17 cellular contexts compared by ENCODE assay signal in the genomic region with DNA sequence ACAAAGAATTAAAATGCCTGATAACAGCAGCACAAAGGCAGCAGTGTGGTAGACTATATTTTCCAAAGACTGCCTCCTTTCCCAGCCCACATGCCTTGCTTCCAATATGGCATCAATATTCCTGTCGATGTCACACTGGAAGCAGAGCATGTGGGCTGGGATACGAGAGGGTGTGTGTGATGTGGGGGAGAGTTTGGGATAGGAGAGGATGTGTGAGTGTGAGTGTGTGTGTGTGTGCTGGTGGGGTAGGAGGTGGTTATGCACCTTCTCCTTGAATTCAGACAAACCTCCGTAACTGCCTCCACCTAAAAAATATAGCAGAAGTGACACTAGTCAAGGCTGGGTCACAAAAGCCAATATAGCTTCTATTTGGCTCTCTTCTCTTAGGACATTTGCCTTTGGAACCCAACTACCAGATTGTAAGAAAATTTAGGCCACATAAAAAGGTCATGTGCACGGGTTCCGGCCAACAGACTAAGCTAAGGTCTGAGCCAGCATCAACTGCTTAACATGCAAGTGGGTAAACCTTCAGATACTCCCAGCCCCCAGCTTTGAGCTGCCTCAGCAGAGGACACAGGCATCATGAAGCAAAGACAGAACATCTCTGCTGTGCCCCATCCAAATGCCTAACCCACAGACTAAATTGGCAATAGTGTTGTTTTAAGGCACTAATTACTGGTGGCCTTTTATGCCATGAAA. TPM values are rescaled to one million over a fixed set of nuclear protein-coding genes. Genes with fewer than 3 reads are reported as not detected.
DNase-seq lines count a peak whose midpoint lies in the region; ATAC-seq and TF ChIP-seq lines count a peak whose summit lies in the region.
"Had no signal": no experiment of that assay in that cellular context is flagged by ENCODE, and none has a peak within 500 bp of the region (broad histone marks: within the 10 kb centered on the region; RNA-seq: fewer than 3 reads in every experiment).

No MANE protein-coding gene starts in this region.

- peaks cover 5% of the 10 kb centered on the region for H3K36me3 Mint-ChIP-seq in central memory CD8-positive, alpha-beta T cell (ENCODE audit: insufficient read depth)
- peaks cover 0 to 18% (median 0%) of the 10 kb centered on the region in 3 donors for H3K36me3 Mint-ChIP-seq in naive thymus-derived CD8-positive, alpha-beta T cell

- intact Hi-C loops in left ventricle myocardium superior (cut with micrococcal nuclease): no loop called here
- intact Hi-C loops in left ventricle myocardium inferior (cut with micrococcal nuclease): no loop called here

- TF ChIP-seq POLR2A in GM18505 (IDR thresholded peaks at IDR 0.05; ENCODE audit: borderline replicate concordance, extremely low read depth, insufficient read depth, insufficient read length): no peak

- H3K27ac Mint-ChIP-seq in central memory CD8-positive, alpha-beta T cell (ENCODE audit: low read depth): peak overlapping the region; percentile 83
- peak overlapping the region in 1 of 10 donors; percentile 21 for H3K27ac Mint-ChIP-seq in naive thymus-derived CD8-positive, alpha-beta T cell

- H3K4me1 ChIP-seq in left ventricle myocardium inferior: peaks cover 46% of the 10 kb centered on the region

- TF ChIP-seq CTCF in left ventricle myocardium inferior (IDR thresholded peaks at IDR 0.05; ENCODE audit: borderline replicate concordance): no peak

- ATAC-seq in left ventricle myocardium superior (peak; percentile 19), GM18505 (IDR thresholded peaks at IDR 0.05; ENCODE audit: unreplicated experiment) (no peak)
- no peak for ATAC-seq in central memory CD8-positive, alpha-beta T cell (replicated peaks; ENCODE audit: extremely low read depth, poor library complexity, severe bottlenecking)
- ATAC-seq in naive thymus-derived CD8-positive, alpha-beta T cell: no peak

- H3K9me3 Mint-ChIP-seq in central memory CD8-positive, alpha-beta T cell: no peaks in the 10 kb centered on the region
- no peaks in the 10 kb centered on the region for H3K9me3 Mint-ChIP-seq in naive thymus-derived CD8-positive, alpha-beta T cell
- H3K9me3 Mint-ChIP-seq: CD8-positive, alpha-beta memory T cell; HFFc6 had no signal

- no peaks in the 10 kb centered on the region for H3K27me3 ChIP-seq in left ventricle myocardium inferior (ENCODE audit: low read depth)
- H3K27me3 ChIP-seq in layer of hippocampus (ENCODE audit: control insufficient read depth, insufficient read depth, low read length): no peaks in the 10 kb centered on the region

- POLR2A ChIA-PET in naive thymus-derived CD8-positive, alpha-beta T cell (lab: Charles Lee): no interaction called here

- no peaks in the 10 kb centered on the region for H3K9me3 ChIP-seq in left ventricle myocardium inferior (replicated peaks)

- H3K27ac ChIP-seq in left ventricle myocardium inferior (replicated peaks) (no peak overlapping the region), layer of hippocampus (ENCODE audit: low read depth, low read length) (peak overlapping the region; percentile 2)

- H3K4me1 Mint-ChIP-seq in central memory CD8-positive, alpha-beta T cell: peaks cover 68% of the 10 kb centered on the region
- peaks cover 25 to 64% (median 63%) of the 10 kb centered on the region in 4 donors for H3K4me1 Mint-ChIP-seq in naive thymus-derived CD8-positive, alpha-beta T cell

- no peaks in the 10 kb centered on the region for H3K36me3 ChIP-seq in left ventricle myocardium inferior

- DNase-seq in left ventricle myocardium superior: no peak
- no peak for DNase-seq in left ventricle myocardium inferior
- no peak for DNase-seq in central memory CD8-positive, alpha-beta T cell (ENCODE audit: low spot score in 2 of 2)
- no peak for DNase-seq in HT-29 (ENCODE audit: low spot score)
- no peak for DNase-seq in COLO829 (ENCODE audit: low spot score)
- DNase-seq in naive thymus-derived CD8-positive, alpha-beta T cell: no peak
- DNase-seq: 8988T; CD8-positive, alpha-beta memory T cell; GF-D8; NCI-H1436; NCI-H2081; NCI-H748 treated with DMSO at 0.1 percent for 48 hours; RPMI8226; SIG-M5 had no signal

- H3K4me3 Mint-ChIP-seq in central memory CD8-positive, alpha-beta T cell: no peak overlapping the region
- peak overlapping the region in 4 of 10 donors; percentile 6 to 19 (median 9) for H3K4me3 Mint-ChIP-seq in naive thymus-derived CD8-positive, alpha-beta T cell

- H3K4me3 ChIP-seq in left ventricle myocardium inferior: no peak overlapping the region

- H3K27me3 Mint-ChIP-seq in central memory CD8-positive, alpha-beta T cell: no peaks in the 10 kb centered on the region
- no peaks in the 10 kb centered on the region for H3K27me3 Mint-ChIP-seq in naive thymus-derived CD8-positive, alpha-beta T cell
- H3K27me3 Mint-ChIP-seq: CD8-positive, alpha-beta memory T cell had no signal

RNA-seq across cellular contexts. Expression of a gene that starts 29.5 kb away (rescaled TPM):
- total RNA-seq in left ventricle myocardium superior: 34.6 TPM
- total RNA-seq in left ventricle myocardium inferior: 26.8 TPM
- total RNA-seq in HT-29 (2014; rRNA removed; shearing (Covaris generic)): 7.9 and 8.6 TPM in 2 replicates
- 10 to 100 TPM; 54.0 to 56.2 TPM for total RNA-seq in naive thymus-derived CD8-positive, alpha-beta T cell
- polyA plus RNA-seq in naive thymus-derived CD8-positive, alpha-beta T cell: 10 to 100 TPM; 23.3 to 37.3 (median 23.9) TPM
